Comparison of ENCODE assay signal across 16 cellular contexts in the genomic region with DNA sequence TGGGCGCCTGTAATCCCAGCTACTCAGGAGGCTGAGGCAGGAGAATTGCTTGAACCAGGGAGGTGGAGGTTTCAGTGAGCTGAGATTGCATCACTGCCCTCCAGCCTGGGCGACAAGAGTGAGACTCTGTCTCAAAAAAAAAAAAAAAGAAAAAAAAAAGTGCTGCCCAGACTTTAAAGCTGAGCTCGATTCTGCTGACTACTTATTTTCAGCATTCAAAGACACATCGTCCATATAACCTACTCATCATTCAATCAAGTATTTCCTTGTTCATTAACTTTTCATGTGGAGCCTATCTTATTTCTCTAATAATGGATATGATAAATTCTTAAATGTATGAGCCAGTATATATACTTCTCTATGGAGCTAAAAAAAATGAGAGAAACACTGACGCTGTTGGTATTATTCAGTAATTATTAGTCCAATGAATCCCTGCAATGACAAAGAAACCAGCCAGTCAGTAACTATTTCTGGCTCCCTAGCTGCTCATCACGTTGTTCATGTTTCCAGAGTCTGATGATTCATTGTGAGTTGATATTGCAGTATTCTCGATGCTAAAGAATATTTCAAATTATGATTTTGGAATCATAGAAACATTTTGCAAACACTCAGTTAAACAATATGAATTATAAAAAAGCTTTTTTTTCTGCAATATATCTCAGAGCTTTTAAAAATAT.
DNase-seq lines count a peak whose midpoint lies in the region; ATAC-seq and TF ChIP-seq lines count a peak whose summit lies in the region.
"Had no signal": no experiment of that assay in that cellular context is flagged by ENCODE, and none has a peak within 500 bp of the region (broad histone marks: within the 10 kb centered on the region; RNA-seq: fewer than 3 reads in every experiment).

No MANE protein-coding gene starts in this region.

- H3K4me1 ChIP-seq in heart left ventricle = peaks cover 0 to 9% (median 0%) of the 10 kb centered on the region in 12 donors
- H3K4me1 ChIP-seq: left ventricle myocardium inferior had no signal

- intact Hi-C loops in heart left ventricle (cut with DNase I) = no loop called here

- POLR2A ChIA-PET in WTC11 (lab: Charles Lee) = no interaction called here

- 63 to 77% (median 74%) methylated on average over 7 of the region's 7 CpGs for WGBS in heart left ventricle, 4 donors

- H3K4me1 Mint-ChIP-seq in central memory CD8-positive, alpha-beta T cell = peaks cover 33% of the 10 kb centered on the region
- H3K4me1 Mint-ChIP-seq in WTC11 = no peaks in the 10 kb centered on the region

- CTCF ChIA-PET in WTC11 (lab: Charles Lee) = no interaction called here

- no peak for ATAC-seq in central memory CD8-positive, alpha-beta T cell (replicated peaks; ENCODE audit: extremely low read depth, poor library complexity, severe bottlenecking)
- ATAC-seq in heart left ventricle (no peak), WTC11 (no peak)

- H3K27me3 ChIP-seq in heart left ventricle = no peaks in the 10 kb centered on the region

- no peak overlapping the region for H3K4me3 Mint-ChIP-seq in central memory CD8-positive, alpha-beta T cell
- H3K4me3 Mint-ChIP-seq in WTC11 = no peak overlapping the region
- H3K4me3 Mint-ChIP-seq: activated naive CD4-positive, alpha-beta T cell treated with anti-CD3 and anti-CD28 coated beads, Interleukin-2, amount 10 ng/mL, durations not matched to agents 7 days and 5 days; stimulated activated naive CD8-positive, alpha-beta T cell treated with anti-CD3 and anti-CD28 coated beads, Interleukin-15, Interleukin-2, amounts not matched to agents 100 ng/mL and 50 ng/mL, for 24 hours had no signal

- no peaks in the 10 kb centered on the region for H3K27me3 Mint-ChIP-seq in central memory CD8-positive, alpha-beta T cell
- H3K27me3 Mint-ChIP-seq in WTC11 (ENCODE audit: low read depth) = no peaks in the 10 kb centered on the region
- H3K27me3 Mint-ChIP-seq: activated naive CD4-positive, alpha-beta T cell treated with anti-CD3 and anti-CD28 coated beads, Interleukin-2, amount 10 ng/mL, durations not matched to agents 7 days and 5 days; stimulated activated naive CD8-positive, alpha-beta T cell treated with anti-CD3 and anti-CD28 coated beads, Interleukin-15, Interleukin-2, amounts not matched to agents 100 ng/mL and 50 ng/mL, for 24 hours had no signal

- no peak overlapping the region for H3K27ac ChIP-seq in heart left ventricle
- H3K27ac ChIP-seq: KMS-11, left ventricle myocardium inferior had no signal

- no peak for TF ChIP-seq CTCF in heart left ventricle (IDR thresholded peaks at IDR 0.05)
- TF ChIP-seq CTCF in WTC11 (IDR thresholded peaks at IDR 0.05) = no peak

- DNase-seq in AG08395 (ENCODE audit: low spot score) (peak; percentile 50), LHCN-M2 (ENCODE audit: low read depth) (peak; percentile 62), hepatic stellate cell (ENCODE audit: low spot score) (peak; percentile 73), NCI-H146 (lab: John Stamatoyannopoulos, UW) (no peak), heart left ventricle (no peak), WTC11 (ENCODE audit: low spot score) (no peak), HUDEP-2 (lab: John Stamatoyannopoulos, UW; ENCODE audit: unreplicated experiment in 76 of 76) (no peak)
- no peak for DNase-seq in central memory CD8-positive, alpha-beta T cell (ENCODE audit: low spot score in 2 of 2)
- DNase-seq: ACHN; activated naive CD4-positive, alpha-beta T cell treated with anti-CD3 and anti-CD28 coated beads, Interleukin-2, amount 10 ng/mL, durations not matched to agents 7 days and 5 days; hypothalamus; left ventricle myocardium inferior; NCI-H1417 treated with DMSO at 0.1 percent for 48 hours; Right ventricle myocardium superior had no signal

- no peaks in the 10 kb centered on the region for H3K36me3 ChIP-seq in heart left ventricle
- H3K36me3 ChIP-seq: left ventricle myocardium inferior had no signal

- no peaks in the 10 kb centered on the region for H3K9me3 ChIP-seq in heart left ventricle

- TF ChIP-seq POLR2A in heart left ventricle (IDR thresholded peaks at IDR 0.05) = no peak

- no peak overlapping the region for H3K4me3 ChIP-seq in heart left ventricle
- H3K4me3 ChIP-seq: left ventricle myocardium inferior had no signal

- no peaks in the 10 kb centered on the region for H3K9me3 Mint-ChIP-seq in central memory CD8-positive, alpha-beta T cell
- no peaks in the 10 kb centered on the region; the same call in 1 of the 2 replicates for H3K9me3 Mint-ChIP-seq in WTC11
- H3K9me3 Mint-ChIP-seq: activated naive CD4-positive, alpha-beta T cell treated with anti-CD3 and anti-CD28 coated beads, Interleukin-2, amount 10 ng/mL, durations not matched to agents 7 days and 5 days; stimulated activated naive CD8-positive, alpha-beta T cell treated with anti-CD3 and anti-CD28 coated beads, Interleukin-15, Interleukin-2, amounts not matched to agents 100 ng/mL and 50 ng/mL, for 24 hours had no signal

- peak overlapping the region; percentile 41 for H3K27ac Mint-ChIP-seq in central memory CD8-positive, alpha-beta T cell (ENCODE audit: low read depth)
- H3K27ac Mint-ChIP-seq in WTC11 = no peak overlapping the region
- H3K27ac Mint-ChIP-seq: activated naive CD4-positive, alpha-beta T cell treated with anti-CD3 and anti-CD28 coated beads, Interleukin-2, amount 10 ng/mL, durations not matched to agents 7 days and 5 days; stimulated activated naive CD8-positive, alpha-beta T cell treated with anti-CD3 and anti-CD28 coated beads, Interleukin-15, Interleukin-2, amounts not matched to agents 100 ng/mL and 50 ng/mL, for 24 hours had no signal

- peaks cover 1% of the 10 kb centered on the region for H3K36me3 Mint-ChIP-seq in central memory CD8-positive, alpha-beta T cell (ENCODE audit: insufficient read depth)
- H3K36me3 Mint-ChIP-seq in WTC11 = no peaks in the 10 kb centered on the region
- H3K36me3 Mint-ChIP-seq: activated naive CD4-positive, alpha-beta T cell treated with anti-CD3 and anti-CD28 coated beads, Interleukin-2, amount 10 ng/mL, durations not matched to agents 7 days and 5 days had no signal

TF ChIP-seq in WTC11, 78 proteins besides CTCF, POLR2A, EP300 and RAD21:
- no peak for TF ChIP-seq JAZF1 (CRISPR knock-in tag; IDR thresholded peaks at IDR 0.05)
- TF ChIP-seq ZNF396 (CRISPR knock-in tag; IDR thresholded peaks at IDR 0.05; ENCODE audit: borderline replicate concordance) = no peak
- no peak for TF ChIP-seq ZNF317 (CRISPR knock-in tag; IDR thresholded peaks at IDR 0.05; ENCODE audit: borderline replicate concordance, low read depth)
- TF ChIP-seq, protein P1, sequence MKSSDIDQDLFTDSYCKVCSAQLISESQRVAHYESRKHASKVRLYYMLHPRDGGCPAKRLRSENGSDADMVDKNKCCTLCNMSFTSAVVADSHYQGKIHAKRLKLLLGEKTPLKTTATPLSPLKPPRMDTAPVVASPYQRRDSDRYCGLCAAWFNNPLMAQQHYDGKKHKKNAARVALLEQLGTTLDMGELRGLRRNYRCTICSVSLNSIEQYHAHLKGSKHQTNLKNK (CRISPR knock-in tag; IDR thresholded peaks at IDR 0.05) = no peak
- no peak for TF ChIP-seq ZBTB21 (CRISPR knock-in tag; IDR thresholded peaks at IDR 0.05; ENCODE audit: borderline replicate concordance)
- no peak for TF ChIP-seq NFATC4 (CRISPR knock-in tag; IDR thresholded peaks at IDR 0.05)
- no peak for TF ChIP-seq MXD4 (CRISPR knock-in tag; IDR thresholded peaks at IDR 0.05; ENCODE audit: borderline replicate concordance)
- no peak for TF ChIP-seq OVOL2 (CRISPR knock-in tag; IDR thresholded peaks at IDR 0.05; ENCODE audit: borderline replicate concordance)
- no peak for TF ChIP-seq SMAD3 (CRISPR knock-in tag; IDR thresholded peaks at IDR 0.05; ENCODE audit: borderline replicate concordance)
- no peak for TF ChIP-seq NR3C1 (CRISPR knock-in tag; conservative IDR thresholded peaks at IDR 0.05; ENCODE audit: low read depth)
- no peak for TF ChIP-seq PRRX2 (CRISPR knock-in tag; IDR thresholded peaks at IDR 0.05)
- TF ChIP-seq, protein P2, sequence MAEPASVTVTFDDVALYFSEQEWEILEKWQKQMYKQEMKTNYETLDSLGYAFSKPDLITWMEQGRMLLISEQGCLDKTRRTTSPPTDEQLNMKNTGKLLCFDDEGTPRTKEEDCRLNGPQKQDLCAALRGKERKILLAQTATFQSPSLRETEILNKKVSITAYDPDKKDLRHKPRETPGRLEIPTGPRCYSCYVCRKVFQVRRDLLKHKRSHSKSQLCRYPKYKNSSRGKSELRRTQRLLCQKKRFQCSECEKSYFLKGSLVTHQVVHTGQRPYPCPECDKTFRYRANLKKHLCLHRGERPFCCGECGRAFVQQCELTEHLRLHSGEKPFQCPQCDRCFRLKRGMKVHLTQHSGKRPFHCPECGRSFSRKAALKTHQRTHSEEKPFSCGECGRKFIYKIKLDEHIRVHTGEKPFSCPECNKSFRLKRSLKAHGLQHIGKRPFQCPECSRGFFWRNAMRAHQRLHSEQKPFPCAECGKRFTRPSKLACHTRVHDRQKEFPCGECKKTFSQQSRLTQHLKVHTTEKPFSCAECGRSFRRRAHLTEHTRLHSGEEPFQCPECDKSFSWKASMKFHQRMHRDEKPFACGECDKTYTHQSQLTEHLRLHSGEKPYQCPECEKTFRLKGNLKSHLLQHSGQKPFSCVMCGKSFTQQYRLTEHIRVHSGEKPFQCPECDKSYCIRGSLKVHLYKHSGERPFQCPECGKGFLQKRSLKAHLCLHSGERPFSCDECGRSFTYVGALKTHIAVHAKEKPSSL (CRISPR knock-in tag; conservative IDR thresholded peaks at IDR 0.05) = no peak

Comparison
In these comparisons a context has a peak if more than half of its experiments do, and no peak if none do; other contexts are left out.
1. DNase-seq: peak in AG08395 (single experiment), LHCN-M2 (single experiment) and hepatic stellate cell (single experiment); none in central memory CD8-positive, alpha-beta T cell (0 of 2), NCI-H146 (single experiment), heart left ventricle (0 of 5), WTC11 (single experiment) and HUDEP-2 (0 of 76).